8 cellular contexts compared by ENCODE assay signal in the genomic region with DNA sequence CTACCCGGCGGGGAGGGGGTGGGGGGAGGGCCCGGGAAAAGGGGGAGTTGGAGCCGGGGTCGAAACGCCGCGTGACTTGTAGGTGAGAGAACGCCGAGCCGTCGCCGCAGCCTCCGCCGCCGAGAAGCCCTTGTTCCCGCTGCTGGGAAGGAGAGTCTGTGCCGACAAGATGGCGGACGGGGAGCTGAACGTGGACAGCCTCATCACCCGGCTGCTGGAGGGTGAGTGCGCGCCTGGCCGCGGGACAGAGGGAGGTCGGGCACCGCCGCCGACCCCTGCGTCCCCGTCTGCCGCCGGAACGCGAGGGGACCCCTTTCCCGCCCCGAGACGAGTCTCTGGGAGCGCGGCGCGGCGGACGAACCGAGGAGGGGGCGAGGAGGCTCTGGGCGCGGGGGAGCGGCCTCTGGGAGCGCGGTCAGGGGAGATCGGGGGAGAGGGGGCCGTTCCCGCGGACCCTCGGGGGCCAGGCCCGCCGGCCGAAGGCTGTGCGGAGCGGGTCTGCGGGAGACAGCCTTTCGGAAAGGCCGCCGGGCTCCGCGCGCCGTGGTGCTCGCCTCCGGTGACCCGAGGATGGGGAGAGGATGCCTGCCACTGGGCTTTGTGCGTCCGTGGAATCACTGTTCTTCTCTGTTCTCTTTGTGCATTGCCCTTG. TPM values are rescaled to one million over a fixed set of nuclear protein-coding genes. Genes with fewer than 3 reads are reported as not detected.
DNase-seq lines count a peak whose midpoint lies in the region; ATAC-seq and TF ChIP-seq lines count a peak whose summit lies in the region.

No MANE protein-coding gene starts in this region.

- H3K9me3 ChIP-seq in CD8-positive, alpha-beta T cell (ENCODE audit: low read length), result no peaks in the 10 kb centered on the region
- no peaks in the 10 kb centered on the region for H3K9me3 ChIP-seq in SU-DHL-6 (ENCODE audit: insufficient read depth, low read length)

- H3K9me3 Mint-ChIP-seq in CD8-positive, alpha-beta T cell, result no peaks in the 10 kb centered on the region

- H2AFZ ChIP-seq in SU-DHL-6 (ENCODE audit: low read depth, low read length, severe bottlenecking), result peak overlapping the region; percentile 60

- H3K9ac ChIP-seq in SU-DHL-6 (ENCODE audit: low read length), result peak overlapping the region; percentile 98

- CTCF ChIA-PET in CD8-positive, alpha-beta T cell (lab: Charles Lee), result interaction anchor here (0.9 to 12.9 kb wide), 5 partner anchors 57 to 184 kb away, joined by 3 to 168 read pairs (median 4); no protein-coding TSS in a partner anchor

- H3K27me3 Mint-ChIP-seq in CD8-positive, alpha-beta T cell (ENCODE audit: low read depth), result no peaks in the 10 kb centered on the region

- H3F3A ChIP-seq in SU-DHL-6 (ENCODE audit: insufficient read depth), result peaks cover 13% of the 10 kb centered on the region

- no peaks in the 10 kb centered on the region for H3K27me3 ChIP-seq in CD8-positive, alpha-beta T cell (ENCODE audit: insufficient read depth, low read length)
- H3K27me3 ChIP-seq in SU-DHL-6 (ENCODE audit: low read length), result no peaks in the 10 kb centered on the region

- peaks cover 68% of the 10 kb centered on the region for H3K4me1 Mint-ChIP-seq in CD8-positive, alpha-beta T cell (ENCODE audit: low read depth)

- H3K27ac Mint-ChIP-seq in CD8-positive, alpha-beta T cell, result peak overlapping the region; percentile 96

- intact Hi-C loops in CD8-positive, alpha-beta T cell (cut with DNase I, micrococcal nuclease), result loop anchor here (1.0 to 10.0 kb wide), 16 partner anchors 59 to 980 kb away; partner anchors contain the start of genes CLIP4 (in 2 of the 2), FOSL2 (in 2 of the 2), TRMT61B (in 2 of the 2) and WDR43 (in 2 of the 2)

- TF ChIP-seq CTCF in CD8-positive, alpha-beta T cell (IDR thresholded peaks at IDR 0.05), result no peak
- TF ChIP-seq CTCF in SU-DHL-6 (IDR thresholded peaks at IDR 0.05; ENCODE audit: insufficient read depth, low read length, poor library complexity, severe bottlenecking), result no peak

- no peaks in the 10 kb centered on the region for H3K36me3 ChIP-seq in CD8-positive, alpha-beta T cell (ENCODE audit: insufficient read depth, low read length)
- H3K36me3 ChIP-seq in SU-DHL-6 (ENCODE audit: low read length), result no peaks in the 10 kb centered on the region; the same call in 1 of the 2 replicates

- peaks cover 39% of the 10 kb centered on the region for H3K36me3 Mint-ChIP-seq in CD8-positive, alpha-beta T cell

- peaks cover 26% of the 10 kb centered on the region for H4K20me1 ChIP-seq in SU-DHL-6 (ENCODE audit: low read depth, low read length)

- peak; percentile 21 for ATAC-seq in CD8-positive, alpha-beta T cell
- ATAC-seq in GM19023 (IDR thresholded peaks at IDR 0.05; ENCODE audit: unreplicated experiment) (peak; percentile 38), HG03103 (IDR thresholded peaks at IDR 0.05; ENCODE audit: low read depth, unreplicated experiment) (peak; percentile 15), left lobe of liver (peak; percentile 52)

- H3K9me2 ChIP-seq in SU-DHL-6 (replicated peaks; ENCODE audit: insufficient read depth, low read length), result no peaks in the 10 kb centered on the region

- H3K4me2 ChIP-seq in SU-DHL-6 (ENCODE audit: low read depth, low read length, poor library complexity, severe bottlenecking), result peak overlapping the region; percentile 88

- H3K4me3 ChIP-seq in CD8-positive, alpha-beta T cell (ENCODE audit: low read depth, low read length), result peak overlapping the region; percentile 63
- H3K4me3 ChIP-seq in SU-DHL-6 (ENCODE audit: insufficient read depth, low read length, poor library complexity, severe bottlenecking), result peak overlapping the region; percentile 82

- H3K4me1 ChIP-seq in CD8-positive, alpha-beta T cell (ENCODE audit: insufficient read depth, low read length), result peaks cover 52% of the 10 kb centered on the region

- peak overlapping the region; percentile 86 for H3K27ac ChIP-seq in CD8-positive, alpha-beta T cell (ENCODE audit: low read depth, low read length)
- peak overlapping the region; percentile 82 for H3K27ac ChIP-seq in SU-DHL-6 (ENCODE audit: low read depth, low read length)
- peak overlapping the region; percentile 97 for H3K27ac ChIP-seq in caudate nucleus (ENCODE audit: low read depth, low read length)

- H3K79me2 ChIP-seq in SU-DHL-6 (ENCODE audit: insufficient read depth, low read length), result peaks cover 51% of the 10 kb centered on the region

- POLR2A ChIA-PET in CD8-positive, alpha-beta T cell (lab: Charles Lee), result interaction anchor here (0.9 to 2.1 kb wide), 19 partner anchors 8 to 185 kb away, joined by 3 to 22 read pairs (median 4); partner anchors contain the start of genes TRMT61B and WDR43

- H3K4me3 Mint-ChIP-seq in CD8-positive, alpha-beta T cell, result peak overlapping the region; percentile 93

- DNase-seq in CD8-positive, alpha-beta T cell, result peak in 5 of 7 experiments; percentile 10 to 64 (median 40)
- DNase-seq in caudate nucleus (lab: John Stamatoyannopoulos, UW), result peak in 25 of 61 donors; percentile 15 to 77 (median 56)
- no peak for DNase-seq in left lobe of liver (ENCODE audit: low spot score)
- DNase-seq in stimulated activated CD8-positive, alpha-beta memory T cell treated with anti-CD3 and anti-CD28 coated beads, Interleukin-4, amount 100 ng/mL, for 48 hours, result peak; percentile 53
- no peak for DNase-seq in RKO (ENCODE audit: low spot score)

RNA-seq across cellular contexts. Expression of gene PPP1CB, which starts 0.5 kb away (rescaled TPM):
- 100 to 1,000 TPM; 331 to 334 TPM for total RNA-seq in CD8-positive, alpha-beta T cell
- total RNA-seq in left lobe of liver, result 76.0 TPM

RNA-seq across cellular contexts. Expression of gene SPDYA, which starts 58.6 kb away (rescaled TPM):
- 10 to 100 TPM; 11.8 to 12.4 TPM for total RNA-seq in CD8-positive, alpha-beta T cell
- total RNA-seq in left lobe of liver, result 0.13 TPM

Comparison
In these comparisons a context has a peak if more than half of its experiments do, and no peak if none do; other contexts are left out.
1. DNase-seq: peak in CD8-positive, alpha-beta T cell (5 of 7) and stimulated activated CD8-positive, alpha-beta memory T cell treated with anti-CD3 and anti-CD28 coated beads, Interleukin-4, amount 100 ng/mL, for 48 hours (single experiment); none in left lobe of liver (single experiment) and RKO (single experiment).
2. RNA of gene SPDYA, which starts 58.6 kb away (total RNA-seq): 11.8 to 12.4 TPM in CD8-positive, alpha-beta T cell; 0.13 TPM in left lobe of liver (single experiment); every median in the first group is over 10 times any median in the second.
3. Peak in every context shown above with its lines, with median percentiles within 50 percentile points of each other: ATAC-seq and H3K27ac ChIP-seq.